Comparison of ENCODE assay signal across 21 cellular contexts in the genomic region with DNA sequence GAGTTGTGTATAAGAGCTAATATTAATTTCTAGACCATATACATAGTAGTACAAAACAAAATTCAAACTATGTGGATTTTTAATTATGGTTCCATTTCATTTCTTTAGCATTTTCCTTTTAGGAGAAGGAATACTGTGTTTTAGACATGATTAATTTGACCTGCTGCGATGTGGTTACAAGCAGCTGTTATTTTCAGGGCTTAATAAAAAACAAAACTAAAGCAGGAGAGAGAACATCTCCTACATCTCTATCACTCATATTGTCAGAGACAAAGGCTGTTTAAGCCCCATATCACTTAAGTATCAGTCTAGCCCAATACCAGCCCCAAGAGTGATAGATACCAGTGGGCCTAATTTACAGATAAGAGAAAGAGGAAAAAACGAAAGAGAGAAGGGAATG. TPM values are rescaled to one million over a fixed set of nuclear protein-coding genes. Genes with fewer than 3 reads are reported as not detected.
DNase-seq lines count a peak whose midpoint lies in the region; ATAC-seq and TF ChIP-seq lines count a peak whose summit lies in the region.
"Had no signal": no experiment of that assay in that cellular context is flagged by ENCODE, and none has a peak within 500 bp of the region (broad histone marks: within the 10 kb centered on the region; RNA-seq: fewer than 3 reads in every experiment).

No MANE protein-coding gene starts in this region.

- H3K27ac ChIP-seq in cardiac muscle cell (peak overlapping the region; percentile 92), testis (peak overlapping the region; percentile 53 to 74)
- H3K27ac ChIP-seq: 22Rv1, BLaER1, C4-2B, GM23248 had no signal

- 62 to 63% methylated on average over 2 of the region's 2 CpGs for WGBS in testis, 2 donors

- H3K36me3 ChIP-seq in cardiac muscle cell: no peaks in the 10 kb centered on the region
- no peaks in the 10 kb centered on the region for H3K36me3 ChIP-seq in testis (ENCODE audit: low read depth, missing control alignments)
- H3K36me3 ChIP-seq: BLaER1 had no signal

- DNase-seq in cardiac muscle cell (ENCODE audit: low read depth in 1 of 2, low spot score in 1 of 2) (no peak), Right ventricle myocardium superior (no peak), myocyte (ENCODE audit: low read depth) (peak; percentile 35), testis (no peak)
- DNase-seq: Caco-2; CD4-positive, CD25-positive, alpha-beta regulatory T cell; CD8-positive, alpha-beta T cell; DMS 273 treated with DMSO at 0.1 percent for 48 hours; DMS79; EL; GDM1; GM23248; H7; HCEC 1CT had no signal

- H3K27me3 ChIP-seq in cardiac muscle cell (peaks cover 2% of the 10 kb centered on the region), testis (no peaks in the 10 kb centered on the region)
- H3K27me3 ChIP-seq: BLaER1 had no signal

- H3K4me3 ChIP-seq in cardiac muscle cell (no peak overlapping the region), testis (no peak overlapping the region)
- H3K4me3 ChIP-seq: BLaER1, GM12878, GM23248 had no signal

- TF ChIP-seq CTCF in cardiac muscle cell (IDR thresholded peaks at IDR 0.05; ENCODE audit: low read depth, low read length): no peak
- no peak for TF ChIP-seq CTCF in testis (IDR thresholded peaks at IDR 0.05)

- no peaks in the 10 kb centered on the region for H3K9me3 ChIP-seq in cardiac muscle cell (ENCODE audit: low read depth)
- H3K9me3 ChIP-seq in testis: no peaks in the 10 kb centered on the region
- H3K9me3 ChIP-seq: BLaER1, Caco-2 had no signal

- intact Hi-C loops in Right ventricle myocardium superior (cut with DNase I) (no loop called here), testis (cut with DNase I; ENCODE audit: low total_unique reads) (no loop called here)

- H3K4me1 ChIP-seq in cardiac muscle cell (ENCODE audit: low read depth) (peaks cover 26% of the 10 kb centered on the region), testis (peaks cover 22% of the 10 kb centered on the region)

- TF ChIP-seq POLR2A in testis (IDR thresholded peaks at IDR 0.05): no peak

- ATAC-seq in Right ventricle myocardium superior (ENCODE audit: poor library complexity): no peak
- no peak for ATAC-seq in GM18870 (IDR thresholded peaks at IDR 0.05; ENCODE audit: unreplicated experiment)
- no peak for ATAC-seq in GM21825 (IDR thresholded peaks at IDR 0.05; ENCODE audit: unreplicated experiment)
- ATAC-seq: CD8-positive, alpha-beta T cell; GM12878 had no signal

RNA-seq across cellular contexts. Expression of gene ILDR2, which starts 47.6 kb away (rescaled TPM):
- total RNA-seq in cardiac muscle cell (10.6 and 12.3 TPM in 2 replicates), Right ventricle myocardium superior (4.1 TPM), myocyte (0.13 and 0.21 TPM in 2 replicates), testis (100 to 1,000 TPM; 172 to 217 TPM)
- polyA plus RNA-seq in cardiac muscle cell (3.3 and 5.0 TPM in 2 replicates), testis (ENCODE audit: insufficient read depth, low read depth, low replicate concordance) (36.8 TPM)
- polyA plus RNA-seq in myocyte (2012): 1.4 TPM
- total RNA-seq: B cell, GM23248 had no signal
- polyA plus RNA-seq: GM23248 had no signal

RNA-seq across cellular contexts. Expression of gene TADA1, which starts 51.6 kb away (rescaled TPM):
- total RNA-seq in cardiac muscle cell: 11.6 and 18.3 TPM in 2 replicates
- polyA plus RNA-seq in cardiac muscle cell: 15.9 and 32.3 TPM in 2 replicates
- total RNA-seq in Right ventricle myocardium superior: 9.7 TPM
- 9.0 and 9.3 TPM in 2 replicates for total RNA-seq in myocyte
- 3.8 TPM for polyA plus RNA-seq in myocyte (2012)
- 10 to 100 TPM; 22.0 to 25.8 TPM for total RNA-seq in testis
- polyA plus RNA-seq in testis (ENCODE audit: insufficient read depth, low read depth, low replicate concordance): 19.2 TPM

Comparison
In these comparisons a context has a peak if more than half of its experiments do, and no peak if none do; other contexts are left out.
1. RNA of gene ILDR2, which starts 47.6 kb away (total RNA-seq): 172 to 217 TPM in testis; 10.6 to 12.3 TPM in cardiac muscle cell, 4.1 TPM in Right ventricle myocardium superior (single experiment) and 0.13 to 0.21 TPM in myocyte; every median in the first group is over 10 times any median in the second.